In the genomic region with DNA sequence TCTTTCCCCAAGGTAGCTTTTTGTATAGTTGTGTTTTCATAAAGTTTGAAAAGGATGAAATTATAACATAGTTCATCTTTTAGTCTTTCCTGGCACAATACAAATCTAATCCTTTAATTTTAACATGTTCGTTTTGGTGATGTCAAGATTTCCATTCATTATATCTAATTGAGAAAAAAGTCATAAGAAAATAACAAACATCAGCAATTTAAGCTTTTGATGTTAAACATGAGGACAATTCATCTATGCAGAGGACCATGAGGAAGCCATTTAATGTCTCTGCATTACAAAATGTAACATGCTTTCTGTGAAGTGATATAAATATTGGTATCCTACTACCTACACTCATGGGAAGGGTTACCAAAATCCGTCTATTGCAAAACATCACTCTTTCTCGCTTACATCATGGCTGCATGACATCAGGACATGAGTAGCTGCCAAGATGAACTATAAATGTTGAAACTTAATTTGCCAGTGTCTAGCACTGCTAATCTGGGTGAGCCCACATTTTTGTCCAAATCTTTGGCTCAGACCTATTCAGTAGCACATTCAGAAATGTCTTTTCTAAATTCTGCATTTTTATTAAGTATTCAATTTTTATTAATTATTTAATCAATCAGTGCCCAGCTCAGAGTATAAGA, we compare ENCODE assay signal across 1 cellular context.
TF ChIP-seq lines count a peak whose summit lies in the region.

No MANE protein-coding gene starts in this region.

TF ChIP-seq in HEK293, 187 proteins besides CTCF, POLR2A, EP300 and RAD21 (continued from another document):
- TF ChIP-seq, protein P1, sequence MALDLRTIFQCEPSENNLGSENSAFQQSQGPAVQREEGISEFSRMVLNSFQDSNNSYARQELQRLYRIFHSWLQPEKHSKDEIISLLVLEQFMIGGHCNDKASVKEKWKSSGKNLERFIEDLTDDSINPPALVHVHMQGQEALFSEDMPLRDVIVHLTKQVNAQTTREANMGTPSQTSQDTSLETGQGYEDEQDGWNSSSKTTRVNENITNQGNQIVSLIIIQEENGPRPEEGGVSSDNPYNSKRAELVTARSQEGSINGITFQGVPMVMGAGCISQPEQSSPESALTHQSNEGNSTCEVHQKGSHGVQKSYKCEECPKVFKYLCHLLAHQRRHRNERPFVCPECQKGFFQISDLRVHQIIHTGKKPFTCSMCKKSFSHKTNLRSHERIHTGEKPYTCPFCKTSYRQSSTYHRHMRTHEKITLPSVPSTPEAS (tag by site-specific recombination; IDR thresholded peaks at IDR 0.05) = no peak
- TF ChIP-seq ZXDB (tag by site-specific recombination; IDR thresholded peaks at IDR 0.05) (no peak), HOXC10 (CRISPR knock-in tag; IDR thresholded peaks at IDR 0.05) (no peak)
